ENCODE assay signal across 15 cellular contexts in the genomic region with DNA sequence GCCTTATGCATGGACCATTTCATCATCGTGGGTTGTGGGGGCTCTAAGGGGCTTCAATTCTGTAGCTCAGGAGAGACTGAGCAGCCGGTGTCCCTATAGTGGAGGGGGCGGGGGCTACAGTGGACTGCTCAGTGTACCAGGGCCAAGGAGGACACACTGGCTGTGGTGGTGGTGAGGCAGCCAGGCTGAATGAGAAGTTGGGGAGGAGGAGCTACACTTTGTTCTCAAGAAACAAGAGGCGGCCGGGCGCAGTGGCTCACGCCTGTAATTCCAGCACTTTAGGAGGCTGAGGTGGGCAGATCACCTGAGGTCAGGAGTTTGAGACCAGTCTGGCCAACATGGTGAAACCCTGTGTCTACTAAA. TPM values are rescaled to one million over a fixed set of nuclear protein-coding genes. Genes with fewer than 3 reads are reported as not detected.
DNase-seq lines count a peak whose midpoint lies in the region; TF ChIP-seq lines count a peak whose summit lies in the region.
"Not testable (repeated sequence)": the region's sequence is repeated elsewhere in the genome, so short reads cannot be mapped to it uniquely, and the experiment has no call there.
"Had no signal": no experiment of that assay in that cellular context is flagged by ENCODE, and none has a peak within 500 bp of the region (broad histone marks: within the 10 kb centered on the region; RNA-seq: fewer than 3 reads in every experiment).

No MANE protein-coding gene starts in this region.

- not testable (repeated sequence) for H2AK5ac ChIP-seq in mesenchymal stem cell (ENCODE audit: low read length, severe bottlenecking)

- H4K91ac ChIP-seq in mesenchymal stem cell (ENCODE audit: low read length) = not testable (repeated sequence)

- H3K4me3 Mint-ChIP-seq in activated CD4-positive, alpha-beta T cell treated with anti-CD3 and anti-CD28 coated beads, Interleukin-2, amount 10 ng/mL, durations not matched to agents 24 days and 14 days = peak overlapping the region; percentile 60

- H2BK15ac ChIP-seq in mesenchymal stem cell (ENCODE audit: low read depth, poor library complexity, severe bottlenecking) = not testable (repeated sequence)

- not testable (repeated sequence) for H3K9me3 ChIP-seq in GM23248 (ENCODE audit: low read depth); Loucy (ENCODE audit: insufficient read depth, low read depth, low read length); right atrium auricular region; mesenchymal stem cell (ENCODE audit: control insufficient read depth, low read length); prostate gland

- H2AFZ ChIP-seq in GM23248 (peak overlapping the region; percentile 66), Loucy (ENCODE audit: low read length) (peak overlapping the region; percentile 81)
- H2AFZ ChIP-seq in mesenchymal stem cell (ENCODE audit: low read depth, low read length) = not testable (repeated sequence)

- not testable (repeated sequence) for H2BK120ac ChIP-seq in mesenchymal stem cell (ENCODE audit: low read depth, low read length)

- TF ChIP-seq POLR2A in prostate gland (IDR thresholded peaks at IDR 0.05) = not testable (repeated sequence)

- H3K9me2 ChIP-seq in GM23248 (ENCODE audit: insufficient read depth); Loucy (replicated peaks; ENCODE audit: low read depth, low read length): not testable (repeated sequence)

- 14% methylated on average over 7 of the region's 7 CpGs for WGBS in GM23248 (ENCODE audit: low coverage in 1 of 2, low lambda C conversion rate in 2 of 2, missing lambda C conversion rate in 2 of 2), 2 experiments
- WGBS in mesenchymal stem cell = 42% methylated on average over 7 of the region's 7 CpGs
- 28% methylated on average over 7 of the region's 7 CpGs for whole genome bisulfite sequencing in prostate gland

- H3K27me3 Mint-ChIP-seq in activated CD4-positive, alpha-beta T cell treated with anti-CD3 and anti-CD28 coated beads, Interleukin-2, amount 10 ng/mL, durations not matched to agents 24 days and 14 days = peaks cover 40% of the 10 kb centered on the region

- H4K8ac ChIP-seq in mesenchymal stem cell (ENCODE audit: low read length) = not testable (repeated sequence)

- in situ Hi-C loops in GM23248 (cut with MboI) = not testable (repeated sequence)

- not testable (repeated sequence) for H3F3A ChIP-seq in GM23248 (ENCODE audit: insufficient read depth); Loucy (ENCODE audit: low read depth)

- not testable (repeated sequence) for H2BK5ac ChIP-seq in mesenchymal stem cell (ENCODE audit: low read depth, low read length, poor library complexity, severe bottlenecking)

- peaks cover 28% of the 10 kb centered on the region for H3K4me1 Mint-ChIP-seq in activated CD4-positive, alpha-beta T cell treated with anti-CD3 and anti-CD28 coated beads, Interleukin-2, amount 10 ng/mL, durations not matched to agents 24 days and 14 days

- H3K4me1 ChIP-seq in GM23248 (ENCODE audit: insufficient read depth) = not testable (repeated sequence)
- peaks cover 18% of the 10 kb centered on the region for H3K4me1 ChIP-seq in Loucy (ENCODE audit: insufficient read depth, low read length, poor library complexity, severe bottlenecking)
- H3K4me1 ChIP-seq in right atrium auricular region = peaks cover 0 to 50% of the 10 kb centered on the region in 2 donors
- peaks cover 35% of the 10 kb centered on the region for H3K4me1 ChIP-seq in mesenchymal stem cell (ENCODE audit: control insufficient read depth, insufficient read depth, low read depth, low read length)
- H3K4me1 ChIP-seq in prostate gland (replicated peaks) = peaks cover 13% of the 10 kb centered on the region

- not testable (repeated sequence) for H3K79me1 ChIP-seq in mesenchymal stem cell (replicated peaks; ENCODE audit: low read length, poor library complexity, severe bottlenecking)

- not testable (repeated sequence) for H3K27me3 ChIP-seq in GM23248 (replicated peaks; ENCODE audit: insufficient read depth); Loucy (ENCODE audit: insufficient read depth, low read length, poor library complexity, severe bottlenecking); right atrium auricular region; prostate gland (replicated peaks; ENCODE audit: insufficient read depth)
- H3K27me3 ChIP-seq in mesenchymal stem cell (ENCODE audit: control insufficient read depth in 1 of 2, insufficient read depth in 1 of 2, low read length in 2 of 2) = peaks cover 4 to 13% of the 10 kb centered on the region in 2 experiments

- H3K4me3 ChIP-seq in GM23248 = peak overlapping the region; percentile 47; the same call in 1 of the 2 replicates
- H3K4me3 ChIP-seq in Loucy (ENCODE audit: low read length, poor library complexity, severe bottlenecking) = peak overlapping the region; percentile 68
- H3K4me3 ChIP-seq in coronary artery = peak overlapping the region; percentile 67
- peak overlapping the region; percentile 6 to 37 for H3K4me3 ChIP-seq in right atrium auricular region
- H3K4me3 ChIP-seq in mesenchymal stem cell (ENCODE audit: insufficient read depth in 1 of 2, low read depth in 1 of 2, low read length in 2 of 2) = peak overlapping the region in 1 of 2 experiments; percentile 75
- not testable (repeated sequence) for H3K4me3 ChIP-seq in prostate gland

- H3K4ac ChIP-seq in mesenchymal stem cell (ENCODE audit: low read depth in 1 of 2, low read length in 2 of 2) = not testable (repeated sequence)

- H3K23ac ChIP-seq in mesenchymal stem cell (ENCODE audit: low read length in 2 of 2) = not testable (repeated sequence)

- not testable (repeated sequence) for TF ChIP-seq CTCF in 22Rv1 (IDR thresholded peaks at IDR 0.05); Loucy (conservative IDR thresholded peaks at IDR 0.05; ENCODE audit: low read length); coronary artery (IDR thresholded peaks at IDR 0.05); right atrium auricular region (IDR thresholded peaks at IDR 0.05); prostate gland (IDR thresholded peaks at IDR 0.05)

- not testable (repeated sequence) for H3K9ac ChIP-seq in GM23248; mesenchymal stem cell (ENCODE audit: low read length)
- peak overlapping the region; percentile 49 for H3K9ac ChIP-seq in Loucy (ENCODE audit: low read depth, low read length, poor library complexity, severe bottlenecking)

- DNase-seq in GM23248 = peak; percentile 67
- not testable (repeated sequence) for DNase-seq in activated CD4-positive, alpha-beta T cell treated with anti-CD3 and anti-CD28 coated beads, Interleukin-2, amount 10 ng/mL, durations not matched to agents 24 days and 14 days; coronary artery (ENCODE audit: low spot score); right atrium auricular region (ENCODE audit: low spot score); mesenchymal stem cell; prostate gland (ENCODE audit: low spot score)

- H3K18ac ChIP-seq in mesenchymal stem cell (ENCODE audit: low read depth in 1 of 2, low read length in 2 of 2) = not testable (repeated sequence)

- not testable (repeated sequence) for H4K20me1 ChIP-seq in GM23248 (ENCODE audit: insufficient read depth); Loucy (ENCODE audit: insufficient read depth, low read length, poor library complexity, severe bottlenecking)

- not testable (repeated sequence) for H3K14ac ChIP-seq in mesenchymal stem cell (ENCODE audit: low read length in 2 of 2)

- not testable (repeated sequence) for H2BK12ac ChIP-seq in mesenchymal stem cell (ENCODE audit: low read length in 2 of 2)

- H3K36me3 ChIP-seq in GM23248 (ENCODE audit: low read depth); Loucy (ENCODE audit: insufficient read depth, low read length); right atrium auricular region; mesenchymal stem cell (ENCODE audit: control insufficient read depth in 1 of 2, insufficient read depth in 2 of 2, low read depth in 1 of 2, low read length in 2 of 2); prostate gland: not testable (repeated sequence)

- H3K4me2 ChIP-seq in GM23248 (ENCODE audit: unreplicated experiment) (peak overlapping the region; percentile 16), Loucy (ENCODE audit: low read depth, low read length, poor library complexity, severe bottlenecking) (peak overlapping the region; percentile 70), mesenchymal stem cell (ENCODE audit: low read length, poor library complexity, severe bottlenecking) (peak overlapping the region; percentile 4)

- H3K36me3 Mint-ChIP-seq in activated CD4-positive, alpha-beta T cell treated with anti-CD3 and anti-CD28 coated beads, Interleukin-2, amount 10 ng/mL, durations not matched to agents 24 days and 14 days (ENCODE audit: low read depth) = not testable (repeated sequence)

- not testable (repeated sequence) for H3K9me3 Mint-ChIP-seq in activated CD4-positive, alpha-beta T cell treated with anti-CD3 and anti-CD28 coated beads, Interleukin-2, amount 10 ng/mL, durations not matched to agents 24 days and 14 days

- not testable (repeated sequence) for H3K27ac Mint-ChIP-seq in activated CD4-positive, alpha-beta T cell treated with anti-CD3 and anti-CD28 coated beads, Interleukin-2, amount 10 ng/mL, durations not matched to agents 24 days and 14 days

- H3K27ac ChIP-seq in 22Rv1 (peak overlapping the region; percentile 100), coronary artery (peak overlapping the region in 1 of 2 donors; percentile 78), prostate gland (peak overlapping the region; percentile 26 to 33)
- not testable (repeated sequence) for H3K27ac ChIP-seq in GM23248; right atrium auricular region; mesenchymal stem cell (ENCODE audit: low read length, poor library complexity, severe bottlenecking)

- intact Hi-C loops in activated CD4-positive, alpha-beta T cell treated with anti-CD3 and anti-CD28 coated beads, Interleukin-2, amount 10 ng/mL, durations not matched to agents 24 days and 14 days (cut with micrococcal nuclease) = loop anchor here (5.0 kb wide), 1 partner anchor 69 kb away; no protein-coding TSS in a partner anchor
- intact Hi-C loops in prostate gland (cut with DNase I) = loop anchor here (5.0 kb wide), 2 partner anchors 49 to 51 kb away; no protein-coding TSS in a partner anchor

- H3K79me2 ChIP-seq in GM23248 (ENCODE audit: insufficient read depth); Loucy (ENCODE audit: insufficient read depth, low read length): not testable (repeated sequence)

RNA-seq across cellular contexts. Expression of gene HRC, which starts 8.8 kb away (rescaled TPM):
- total RNA-seq in GM23248 (2014; rRNA removed; shearing (Covaris generic)) = not detected in 2 replicates
- polyA plus RNA-seq in GM23248 (2016; fragmentation: Nextera tagmentation; extraction: Ambion mirVana) = 0.10 TPM in 1 of 2 replicates, not detected in the other
- total RNA-seq in activated CD4-positive, alpha-beta T cell treated with anti-CD3 and anti-CD28 coated beads, Interleukin-2, amount 10 ng/mL, durations not matched to agents 24 days and 14 days = not detected in 2 replicates
- total RNA-seq in right atrium auricular region (1,000 to 10,000 TPM in 1 of 2 donors, 100 to 1,000 TPM in 1; 558 to 1,164 TPM), prostate gland (1 to 10 TPM; 3.8 to 6.7 TPM)
- not detected for polyA plus RNA-seq in mesenchymal stem cell (2013, experiment 1 of 2)
- not detected for polyA plus RNA-seq in mesenchymal stem cell (2013, experiment 2 of 2)
- total RNA-seq: activated CD4-positive, alpha-beta memory T cell treated with anti-CD3 and anti-CD28 coated beads, Interleukin-2, amount 10 ng/mL, durations not matched to agents 7 days and 5 days; CD4-positive, CD25-positive, alpha-beta regulatory T cell; fibroblast of lung; mammary epithelial cell; naive thymus-derived CD4-positive, alpha-beta T cell had no signal
- polyA plus RNA-seq: CD4-positive, CD25-positive, alpha-beta regulatory T cell; mammary epithelial cell; naive thymus-derived CD4-positive, alpha-beta T cell had no signal

RNA-seq across cellular contexts. Expression of gene TRPM4, which starts 11.2 kb away (rescaled TPM):
- 18.4 and 18.8 TPM in 2 replicates for total RNA-seq in GM23248 (2014; rRNA removed; shearing (Covaris generic))
- polyA plus RNA-seq in GM23248 (2016; fragmentation: Nextera tagmentation; extraction: Ambion mirVana) = 15.8 and 20.1 TPM in 2 replicates
- total RNA-seq in activated CD4-positive, alpha-beta T cell treated with anti-CD3 and anti-CD28 coated beads, Interleukin-2, amount 10 ng/mL, durations not matched to agents 24 days and 14 days = 1.4 and 1.8 TPM in 2 replicates
- 10 to 100 TPM; 20.6 to 22.8 TPM for total RNA-seq in right atrium auricular region
- polyA plus RNA-seq in mesenchymal stem cell (2013, experiment 1 of 2) = 30.1 TPM
- polyA plus RNA-seq in mesenchymal stem cell (2013, experiment 2 of 2) = 30.7 TPM
- total RNA-seq in prostate gland = 100 to 1,000 TPM in 1 of 2 donors, 10 to 100 TPM in 1; 99.0 to 126 TPM
- total RNA-seq: CD4-positive, CD25-positive, alpha-beta regulatory T cell had no signal
- polyA plus RNA-seq: CD4-positive, CD25-positive, alpha-beta regulatory T cell had no signal

RNA-seq across cellular contexts. Expression of gene PPFIA3, which starts 27.0 kb away (rescaled TPM):
- total RNA-seq in GM23248 (2014; rRNA removed; shearing (Covaris generic)) = 0.63 and 2.4 TPM in 2 replicates
- 1.2 TPM in 2 replicates for polyA plus RNA-seq in GM23248 (2016; fragmentation: Nextera tagmentation; extraction: Ambion mirVana)
- 4.5 and 5.0 TPM in 2 replicates for total RNA-seq in activated CD4-positive, alpha-beta T cell treated with anti-CD3 and anti-CD28 coated beads, Interleukin-2, amount 10 ng/mL, durations not matched to agents 24 days and 14 days
- total RNA-seq in right atrium auricular region (1 to 10 TPM; 5.0 to 6.8 TPM), prostate gland (10 to 100 TPM; 12.3 to 18.2 TPM)
- 4.4 TPM for polyA plus RNA-seq in mesenchymal stem cell (2013, experiment 1 of 2)
- polyA plus RNA-seq in mesenchymal stem cell (2013, experiment 2 of 2) = 4.5 TPM

RNA-seq across cellular contexts. Expression of gene C19orf73, which starts 27.4 kb away (rescaled TPM):
- total RNA-seq in GM23248 (2014; rRNA removed; shearing (Covaris generic)) = 0.86 TPM in 1 of 2 replicates, not detected in the other
- polyA plus RNA-seq in GM23248 (2016; fragmentation: Nextera tagmentation; extraction: Ambion mirVana) = 1.0 and 1.4 TPM in 2 replicates
- total RNA-seq in activated CD4-positive, alpha-beta T cell treated with anti-CD3 and anti-CD28 coated beads, Interleukin-2, amount 10 ng/mL, durations not matched to agents 24 days and 14 days = 2.0 and 2.5 TPM in 2 replicates
- total RNA-seq in right atrium auricular region (1 to 10 TPM; 3.1 to 5.9 TPM), prostate gland (10 to 100 TPM in 1 of 2 donors, 1 to 10 TPM in 1; 2.2 to 11.1 TPM)
- 0.79 TPM for polyA plus RNA-seq in mesenchymal stem cell (2013, experiment 1 of 2)
- polyA plus RNA-seq in mesenchymal stem cell (2013, experiment 2 of 2) = 0.79 TPM
- total RNA-seq: stomach, uterus had no signal

RNA-seq across cellular contexts. Expression of gene LIN7B, which starts 32.2 kb away (rescaled TPM):
- 10.7 and 12.5 TPM in 2 replicates for total RNA-seq in GM23248 (2014; rRNA removed; shearing (Covaris generic))
- polyA plus RNA-seq in GM23248 (2016; fragmentation: Nextera tagmentation; extraction: Ambion mirVana) = 11.9 and 12.6 TPM in 2 replicates
- total RNA-seq in activated CD4-positive, alpha-beta T cell treated with anti-CD3 and anti-CD28 coated beads, Interleukin-2, amount 10 ng/mL, durations not matched to agents 24 days and 14 days = 5.4 and 6.0 TPM in 2 replicates
- total RNA-seq in right atrium auricular region (10 to 100 TPM; 31.5 to 35.0 TPM), prostate gland (10 to 100 TPM; 31.2 to 64.3 TPM)
- polyA plus RNA-seq in mesenchymal stem cell (2013, experiment 1 of 2) = 5.4 TPM
- 5.1 TPM for polyA plus RNA-seq in mesenchymal stem cell (2013, experiment 2 of 2)

Comparison
In these comparisons a context has a peak if more than half of its experiments do, and no peak if none do; other contexts are left out.
1. H3K4me2 ChIP-seq: peak in every context shown above with its lines; median percentile 70 in Loucy; 16 in GM23248; 4 in mesenchymal stem cell.
2. RNA of gene HRC, which starts 8.8 kb away (total RNA-seq): 558 to 1,164 TPM in right atrium auricular region; 3.8 to 6.7 TPM in prostate gland, not detected in GM23248 and not detected in activated CD4-positive, alpha-beta T cell treated with anti-CD3 and anti-CD28 coated beads, Interleukin-2, amount 10 ng/mL, durations not matched to agents 24 days and 14 days; every median in the first group is over 10 times any median in the second.